1 cellular context compared by ENCODE assay signal in genomic region chr19:34998777-34999497, GRCh38.
TF ChIP-seq lines count a peak whose summit lies in the region.

No MANE protein-coding gene starts in this region.

TF ChIP-seq in endothelial cell of umbilical vein, 7 proteins besides CTCF, POLR2A, EP300 and RAD21:
- TF ChIP-seq FOS (IDR thresholded peaks at IDR 0.05; ENCODE audit: borderline replicate concordance, insufficient read depth, low read length) (no peak), JUN (IDR thresholded peaks at IDR 0.05; ENCODE audit: borderline replicate concordance, insufficient read depth, insufficient read length, low read depth) (no peak), GATA2 (IDR thresholded peaks at IDR 0.05; ENCODE audit: insufficient read depth, insufficient read length, low read depth, low read length) (no peak), POLR2AphosphoS5 (IDR thresholded peaks at IDR 0.05; ENCODE audit: insufficient read depth, low read depth, low read length) (no peak), MAX (IDR thresholded peaks at IDR 0.05; ENCODE audit: insufficient read depth, insufficient read length) (no peak), EZH2 (IDR thresholded peaks at IDR 0.05; ENCODE audit: borderline replicate concordance, low read depth, low read length, severe bottlenecking) (no peak), MYC (IDR thresholded peaks at IDR 0.05; ENCODE audit: low read depth, low read length) (no peak)
TF ChIP-seq in endothelial cell of umbilical vein: peak in this region for 0.
